Comparison of ENCODE assay signal across 21 cellular contexts in genomic region chr10:52650873-52651272, GRCh38.
DNase-seq lines count a peak whose midpoint lies in the region; ATAC-seq, FAIRE-seq and TF ChIP-seq lines count a peak whose summit lies in the region.
"Had no signal": no experiment of that assay in that cellular context is flagged by ENCODE, and none has a peak within 500 bp of the region (broad histone marks: within the 10 kb centered on the region; RNA-seq: fewer than 3 reads in every experiment).

No MANE protein-coding gene starts in this region.

- no peak for ATAC-seq in HG03432 (IDR thresholded peaks at IDR 0.05; ENCODE audit: unreplicated experiment)

- H2BK12ac ChIP-seq in H1 (ENCODE audit: low read depth, low read length): no peak overlapping the region

- H3K27me3 ChIP-seq in H1 (replicated peaks in 1 of 4; ENCODE audit: control insufficient read depth in 3 of 4, extremely low read depth in 1 of 4, insufficient read depth in 3 of 4, low read length in 3 of 4) (no peaks in the 10 kb centered on the region), neural progenitor cell (no peaks in the 10 kb centered on the region), testis (no peaks in the 10 kb centered on the region), vagina (no peaks in the 10 kb centered on the region)

- no peaks in the 10 kb centered on the region for H4K20me1 ChIP-seq in H1 (replicated peaks in 1 of 2; ENCODE audit: control insufficient read depth in 1 of 2, insufficient read depth in 2 of 2, low read length in 2 of 2)
- H4K20me1 ChIP-seq in neural progenitor cell (ENCODE audit: low read depth): no peaks in the 10 kb centered on the region

- H3K56ac ChIP-seq in H1 (replicated peaks; ENCODE audit: insufficient read length, low read depth, low read length): no peak overlapping the region

- H4K8ac ChIP-seq in H1 (ENCODE audit: extremely low read depth, insufficient read depth, low read length): no peak overlapping the region

- H3K4ac ChIP-seq in H1 (replicated peaks; ENCODE audit: insufficient read length, low read depth, low read length): no peak overlapping the region

- POLR2A ChIA-PET in H1 (lab: Charles Lee; ENCODE audit: partially characterized antibody): no interaction called here

- CTCF ChIA-PET in H1 (lab: Charles Lee; ENCODE audit: partially characterized antibody): interaction anchor here (2.4 to 3.8 kb wide), 2 partner anchors 79 to 128 kb away, joined by 8 to 25 read pairs; no protein-coding TSS in a partner anchor

- H3K4me3 ChIP-seq in H1 (ENCODE audit: extremely low read depth in 1 of 4, insufficient read depth in 2 of 4, low read depth in 3 of 4, low read length in 4 of 4): no peak overlapping the region
- H3K4me3 ChIP-seq in neural progenitor cell: no peak overlapping the region
- no peak overlapping the region for H3K4me3 ChIP-seq in testis
- H3K4me3 ChIP-seq in vagina: no peak overlapping the region
- H3K4me3 ChIP-seq: HAP-1 had no signal

- H3K36me3 ChIP-seq in H1 (ENCODE audit: control insufficient read depth in 2 of 4, insufficient read depth in 4 of 4, low read length in 3 of 4) (no peaks in the 10 kb centered on the region), neural progenitor cell (no peaks in the 10 kb centered on the region), testis (ENCODE audit: low read depth, missing control alignments) (no peaks in the 10 kb centered on the region), vagina (no peaks in the 10 kb centered on the region)
- H3K36me3 ChIP-seq: HAP-1 had no signal

- H3K4me2 ChIP-seq in H1 (ENCODE audit: insufficient read depth in 1 of 2, low read depth in 2 of 2, low read length in 2 of 2) (no peak overlapping the region), neural progenitor cell (no peak overlapping the region)

- no peak overlapping the region for H2BK120ac ChIP-seq in H1 (replicated peaks; ENCODE audit: low read depth, low read length)

- no peak overlapping the region for H2BK5ac ChIP-seq in H1 (ENCODE audit: low read depth, low read length)

- no peaks in the 10 kb centered on the region for H3K9me3 Mint-ChIP-seq in neural progenitor cell

- no peak overlapping the region for H2BK20ac ChIP-seq in H1 (ENCODE audit: low read length)

- H2BK15ac ChIP-seq in H1 (ENCODE audit: low read length): no peak overlapping the region

- TF ChIP-seq EP300 in H1 (IDR thresholded peaks at IDR 0.05; ENCODE audit: borderline replicate concordance in 1 of 2, low read depth in 2 of 2, low read length in 2 of 2): no peak

- H3K9me3 ChIP-seq in H1 (ENCODE audit: insufficient read depth in 2 of 2, low read depth in 1 of 2, low read length in 1 of 2) (no peaks in the 10 kb centered on the region), neural progenitor cell (ENCODE audit: low read depth) (no peaks in the 10 kb centered on the region), testis (no peaks in the 10 kb centered on the region), vagina (no peaks in the 10 kb centered on the region)
- H3K9me3 ChIP-seq: HAP-1 had no signal

- no peak overlapping the region for H3K23ac ChIP-seq in H1 (ENCODE audit: insufficient read length)

- no peak overlapping the region for H3K4me3 Mint-ChIP-seq in neural progenitor cell
- H3K4me3 Mint-ChIP-seq: B cell; CD4-positive, CD25-positive, alpha-beta regulatory T cell; CD8-positive, alpha-beta memory T cell; IgD-negative memory B cell had no signal

- no peak overlapping the region for H4K91ac ChIP-seq in H1 (replicated peaks; ENCODE audit: insufficient read length, low read length)

- no peak for TF ChIP-seq RAD21 in H1 (IDR thresholded peaks at IDR 0.05 in 1 of 2, conservative IDR thresholded peaks at IDR 0.05 in 1 of 2; ENCODE audit: low read depth in 2 of 2, low read length in 2 of 2)

- DNase-seq in NOMO-1 treated with DMSO at 0.1 percent for 48 hours (lab: John Stamatoyannopoulos, UW; ENCODE audit: unreplicated experiment) (peak; percentile 29), NOMO-1 treated with dmso at 0.1 percent for 144 hours (lab: John Stamatoyannopoulos, UW; ENCODE audit: unreplicated experiment) (no peak), H1 (ENCODE audit: low read depth in 1 of 2, low spot score in 2 of 2) (no peak), neural progenitor cell (ENCODE audit: low spot score) (no peak), urothelium cell line (ENCODE audit: low spot score) (no peak), testis (no peak), vagina (ENCODE audit: extremely low spot score in 2 of 2) (no peak)
- DNase-seq: CD4-positive, CD25-positive, alpha-beta regulatory T cell; CD8-positive, alpha-beta memory T cell; COR-L47; DMS 273 treated with DMSO at 0.1 percent for 48 hours; KBM-7 had no signal

- H2AFZ ChIP-seq in H1 (ENCODE audit: low read length) (peak overlapping the region; percentile 85; the same call in 1 of the 2 replicates), neural progenitor cell (replicated peaks) (peak overlapping the region; percentile 78)

- H3K4me1 ChIP-seq in H1 (replicated peaks in 1 of 4; ENCODE audit: control insufficient read depth in 3 of 4, insufficient read depth in 4 of 4, low read length in 3 of 4) (no peaks in the 10 kb centered on the region), neural progenitor cell (no peaks in the 10 kb centered on the region), testis (peaks cover 15% of the 10 kb centered on the region), vagina (no peaks in the 10 kb centered on the region)
- H3K4me1 ChIP-seq: HAP-1 had no signal

- H3K27ac ChIP-seq in H1 (ENCODE audit: low read depth, low read length) (no peak overlapping the region), neural progenitor cell (no peak overlapping the region), testis (no peak overlapping the region), vagina (no peak overlapping the region)
- H3K27ac ChIP-seq: 22Rv1, HL-60 had no signal

- TF ChIP-seq CTCF in H1 (IDR thresholded peaks at IDR 0.05; ENCODE audit: control extremely low read depth in 1 of 3, insufficient read depth in 1 of 3, low read depth in 1 of 3, low read length in 3 of 3): no peak
- TF ChIP-seq CTCF in neural progenitor cell (IDR thresholded peaks at IDR 0.05): no peak
- TF ChIP-seq CTCF in testis (IDR thresholded peaks at IDR 0.05): no peak
- TF ChIP-seq CTCF in vagina (IDR thresholded peaks at IDR 0.05): no peak

- H3K27ac Mint-ChIP-seq in neural progenitor cell: no peak overlapping the region
- H3K27ac Mint-ChIP-seq: B cell; CD4-positive, CD25-positive, alpha-beta regulatory T cell; CD8-positive, alpha-beta memory T cell; IgD-negative memory B cell had no signal

- intact Hi-C loops in testis (cut with DNase I; ENCODE audit: low total_unique reads): no loop called here
- intact Hi-C loops in vagina (cut with DNase I): no loop called here

- no peaks in the 10 kb centered on the region for H3K79me1 ChIP-seq in H1 (ENCODE audit: low read depth, low read length)

- H3K14ac ChIP-seq in H1 (ENCODE audit: insufficient read length): no peak overlapping the region

- H4K5ac ChIP-seq in H1 (ENCODE audit: insufficient read length, low read depth, low read length): no peak overlapping the region

- 93% methylated on average over 4 of the region's 4 CpGs; no CpG with 5 or more reads in 1 of the 2 experiments for WGBS in H1 (ENCODE audit: extremely low coverage in 1 of 2, insufficient coverage in 1 of 2, insufficient read length in 1 of 2, insufficient replicate concordance in 2 of 2, low coverage in 1 of 2, low lambda C conversion rate in 2 of 2, missing lambda C conversion rate in 1 of 2), 2 experiments
- WGBS in testis, 2 donors: 76 to 86% methylated on average over 4 of the region's 4 CpGs

- no peaks in the 10 kb centered on the region for H3K36me3 Mint-ChIP-seq in neural progenitor cell
- H3K36me3 Mint-ChIP-seq: CD4-positive, CD25-positive, alpha-beta regulatory T cell; CD8-positive, alpha-beta memory T cell; IgD-negative memory B cell had no signal

- H2AK5ac ChIP-seq in H1 (ENCODE audit: low read depth, low read length): no peak overlapping the region

- no peak for TF ChIP-seq POLR2A in H1 (IDR thresholded peaks at IDR 0.05; ENCODE audit: control extremely low read depth in 1 of 2, low read depth in 2 of 2, low read length in 2 of 2)
- no peak for TF ChIP-seq POLR2A in testis (IDR thresholded peaks at IDR 0.05)
- no peak for TF ChIP-seq POLR2A in vagina (IDR thresholded peaks at IDR 0.05)

- H3K4me1 Mint-ChIP-seq in neural progenitor cell: no peaks in the 10 kb centered on the region
- H3K4me1 Mint-ChIP-seq: B cell; CD4-positive, CD25-positive, alpha-beta regulatory T cell; CD8-positive, alpha-beta memory T cell; IgD-negative memory B cell had no signal

- H3K9ac ChIP-seq in H1 (replicated peaks in 1 of 4; ENCODE audit: extremely low read depth in 1 of 4, low read depth in 3 of 4, low read length in 3 of 4) (no peak overlapping the region), neural progenitor cell (no peak overlapping the region)

- H3K27me3 Mint-ChIP-seq in neural progenitor cell (ENCODE audit: insufficient read depth, low read depth): no peaks in the 10 kb centered on the region
- H3K27me3 Mint-ChIP-seq: B cell; CD4-positive, CD25-positive, alpha-beta regulatory T cell; CD8-positive, alpha-beta memory T cell; IgD-negative memory B cell had no signal

- no peaks in the 10 kb centered on the region for H3K23me2 ChIP-seq in H1 (ENCODE audit: low read depth, low read length)

- no peak overlapping the region for H3K18ac ChIP-seq in H1 (ENCODE audit: extremely low read depth, low read length)

- no peaks in the 10 kb centered on the region for H3F3A ChIP-seq in neural progenitor cell (ENCODE audit: low read depth)

- no peak for FAIRE-seq in H1 (lab: Jason Lieb, UNC)
- peak; percentile 17 for FAIRE-seq in urothelium cell line (lab: Jason Lieb, UNC)
- FAIRE-seq: G401.6, GM12891, GM19239 had no signal

- H3K79me2 ChIP-seq in H1 (ENCODE audit: control insufficient read depth in 1 of 2, insufficient read depth in 2 of 2, low read length in 2 of 2): no peaks in the 10 kb centered on the region
- H3K79me2 ChIP-seq in neural progenitor cell (ENCODE audit: low read depth): no peaks in the 10 kb centered on the region

TF ChIP-seq in H1, 55 proteins besides CTCF, POLR2A, EP300 and RAD21 (continues in another document):
- TF ChIP-seq RFX5 (IDR thresholded peaks at IDR 0.05; ENCODE audit: borderline replicate concordance, low read depth, low read length) (no peak), JUND (IDR thresholded peaks at IDR 0.05; ENCODE audit: low read length) (no peak), TCF12 (IDR thresholded peaks at IDR 0.05; ENCODE audit: low read depth, low read length) (no peak), CREB1 (IDR thresholded peaks at IDR 0.05) (no peak), SIRT6 (IDR thresholded peaks at IDR 0.05; ENCODE audit: low read length) (no peak), RBBP5 (IDR thresholded peaks at IDR 0.05; ENCODE audit: borderline replicate concordance, low read depth, low read length) (no peak), TBP (IDR thresholded peaks at IDR 0.05; ENCODE audit: low read depth, low read length) (no peak), YY1 (IDR thresholded peaks at IDR 0.05; ENCODE audit: low read depth, low read length) (no peak), CBX5 (IDR thresholded peaks at IDR 0.05; ENCODE audit: low read depth, low read length) (no peak), RNF2 (IDR thresholded peaks at IDR 0.05; ENCODE audit: borderline replicate concordance, low read depth, low read length, missing control alignments, poor library complexity, severe bottlenecking) (no peak), GABPA (IDR thresholded peaks at IDR 0.05; ENCODE audit: borderline replicate concordance, insufficient read depth, low read length) (no peak)
